ENCODE assay signal across 7 cellular contexts in the genomic region with DNA sequence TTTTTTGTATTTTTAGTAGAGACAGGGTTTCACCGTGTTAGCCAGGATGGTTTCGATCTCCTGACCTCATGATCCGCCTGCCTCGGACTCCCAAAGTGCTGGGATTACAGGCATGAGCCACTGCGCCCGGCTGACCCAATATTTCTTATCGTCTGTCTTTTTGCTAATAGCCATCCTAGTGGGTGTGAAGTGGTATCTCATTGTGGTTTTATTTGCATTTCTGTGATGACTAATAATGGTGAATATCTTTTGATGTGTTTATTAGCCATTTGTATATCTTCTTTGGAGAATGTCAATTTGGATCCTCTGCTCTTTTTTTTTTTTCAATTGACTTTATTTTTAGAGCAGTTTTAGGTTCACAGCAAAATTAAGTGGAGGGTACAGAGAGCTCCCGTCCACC. TPM values are rescaled to one million over a fixed set of nuclear protein-coding genes. Genes with fewer than 3 reads are reported as not detected.
DNase-seq lines count a peak whose midpoint lies in the region; ATAC-seq, FAIRE-seq and TF ChIP-seq lines count a peak whose summit lies in the region.
"Not testable (repeated sequence)": the region's sequence is repeated elsewhere in the genome, so short reads cannot be mapped to it uniquely, and the experiment has no call there.

No MANE protein-coding gene starts in this region.

- H3K27me3 ChIP-seq in CD4-positive, CD25-positive, alpha-beta regulatory T cell (ENCODE audit: control insufficient read depth, insufficient read depth, low read length); OCI-LY1 (ENCODE audit: insufficient read depth, low read length); K562 (ENCODE audit: control insufficient read depth in 2 of 2, insufficient read depth in 2 of 2, low read length in 2 of 2): not testable (repeated sequence)

- H3K9me1 ChIP-seq in K562 (ENCODE audit: control insufficient read depth, insufficient read depth, low read length), result not testable (repeated sequence)

- DNase-seq in CD4-positive, CD25-positive, alpha-beta regulatory T cell; WTC11 (ENCODE audit: low spot score); K562 (ENCODE audit: extremely low read depth in 1 of 4, low spot score in 3 of 4); naive B cell; stimulated activated naive B cell treated with anti-CD40 and anti-IgM and Interleukin-4, amounts not matched to agents 10 μg/mL and 1 μg/mL and 100 μg/mL, for 72 hours: not testable (repeated sequence)

- H3K27ac Mint-ChIP-seq in CD4-positive, CD25-positive, alpha-beta regulatory T cell, result peak overlapping the region in 1 of 3 donors; percentile 62
- H3K27ac Mint-ChIP-seq in IgD-negative memory B cell (peak overlapping the region in 2 of 3 donors; percentile 2 to 83), WTC11 (peak overlapping the region; percentile 63; the same call in 1 of the 2 replicates), naive B cell (peak overlapping the region in 4 of 6 donors; percentile 24 to 78 (median 50))
- H3K27ac Mint-ChIP-seq in stimulated activated naive B cell treated with anti-CD40 and anti-IgM and Interleukin-4, amounts not matched to agents 10 μg/mL and 1 μg/mL and 100 μg/mL, for 72 hours, result peak overlapping the region; percentile 31

- H3K27me3 Mint-ChIP-seq in CD4-positive, CD25-positive, alpha-beta regulatory T cell; IgD-negative memory B cell; WTC11 (ENCODE audit: low read depth); naive B cell; stimulated activated naive B cell treated with anti-CD40 and anti-IgM and Interleukin-4, amounts not matched to agents 10 μg/mL and 1 μg/mL and 100 μg/mL, for 72 hours: not testable (repeated sequence)

- not testable (repeated sequence) for TF ChIP-seq EP300 in K562 (IDR thresholded peaks at IDR 0.05; ENCODE audit: low read length)

- not testable (repeated sequence) for FAIRE-seq in K562 (lab: Jason Lieb, UNC)

- H3K36me3 Mint-ChIP-seq in CD4-positive, CD25-positive, alpha-beta regulatory T cell; IgD-negative memory B cell; WTC11; naive B cell; stimulated activated naive B cell treated with anti-CD40 and anti-IgM and Interleukin-4, amounts not matched to agents 10 μg/mL and 1 μg/mL and 100 μg/mL, for 72 hours: not testable (repeated sequence)

- peaks cover 1 to 15% (median 11%) of the 10 kb centered on the region in 4 donors for H3K4me1 Mint-ChIP-seq in CD4-positive, CD25-positive, alpha-beta regulatory T cell
- peaks cover 8 to 19% (median 14%) of the 10 kb centered on the region in 3 donors for H3K4me1 Mint-ChIP-seq in IgD-negative memory B cell
- peaks cover 37% of the 10 kb centered on the region for H3K4me1 Mint-ChIP-seq in WTC11
- H3K4me1 Mint-ChIP-seq in naive B cell, result peaks cover 17 to 26% (median 18%) of the 10 kb centered on the region in 3 donors
- peaks cover 18 to 25% of the 10 kb centered on the region in 2 donors for H3K4me1 Mint-ChIP-seq in stimulated activated naive B cell treated with anti-CD40 and anti-IgM and Interleukin-4, amounts not matched to agents 10 μg/mL and 1 μg/mL and 100 μg/mL, for 72 hours

- H3K4me3 ChIP-seq in CD4-positive, CD25-positive, alpha-beta regulatory T cell (ENCODE audit: low read depth, low read length), result peak overlapping the region; percentile 19
- H3K4me3 ChIP-seq in OCI-LY1 (ENCODE audit: low read depth, low read length, poor library complexity, severe bottlenecking), result peak overlapping the region; percentile 36
- H3K4me3 ChIP-seq in K562, result not testable (repeated sequence)

- H3K4me3 Mint-ChIP-seq in CD4-positive, CD25-positive, alpha-beta regulatory T cell; WTC11: not testable (repeated sequence)
- peak overlapping the region in 3 of 4 donors; percentile 3 to 83 (median 82) for H3K4me3 Mint-ChIP-seq in IgD-negative memory B cell
- peak overlapping the region in 7 of 8 donors; percentile 36 to 84 (median 73) for H3K4me3 Mint-ChIP-seq in naive B cell
- peak overlapping the region; percentile 30 to 52 for H3K4me3 Mint-ChIP-seq in stimulated activated naive B cell treated with anti-CD40 and anti-IgM and Interleukin-4, amounts not matched to agents 10 μg/mL and 1 μg/mL and 100 μg/mL, for 72 hours

- not testable (repeated sequence) for TF ChIP-seq POLR2A in K562 (conservative IDR thresholded peaks at IDR 0.05)

- H3K27ac ChIP-seq in CD4-positive, CD25-positive, alpha-beta regulatory T cell (ENCODE audit: insufficient read depth, low read length, poor library complexity, severe bottlenecking); K562 (ENCODE audit: extremely low read depth, low read depth, low read length): not testable (repeated sequence)
- peak overlapping the region; percentile 80 for H3K27ac ChIP-seq in OCI-LY1 (ENCODE audit: low read depth, low read length, poor library complexity, severe bottlenecking)

- not testable (repeated sequence) for H3K36me3 ChIP-seq in CD4-positive, CD25-positive, alpha-beta regulatory T cell (ENCODE audit: control insufficient read depth, insufficient read depth, low read length); OCI-LY1 (ENCODE audit: insufficient read depth, low read length); K562 (ENCODE audit: control insufficient read depth, insufficient read depth, low read length)

- H4K20me1 ChIP-seq in OCI-LY1 (ENCODE audit: insufficient read depth, low read length); K562 (replicated peaks; ENCODE audit: control insufficient read depth, insufficient read depth, low read length): not testable (repeated sequence)

- not testable (repeated sequence) for H3K9me3 ChIP-seq in CD4-positive, CD25-positive, alpha-beta regulatory T cell (ENCODE audit: control insufficient read depth in 2 of 2, low read length in 2 of 2); OCI-LY1 (ENCODE audit: low read length); K562 (replicated peaks; ENCODE audit: control insufficient read depth, insufficient read depth, low read depth, low read length)

- in situ Hi-C loops in K562 (cut with MboI), result not testable (repeated sequence)

- H3K9ac ChIP-seq in OCI-LY1 (ENCODE audit: low read length), result peak overlapping the region; percentile 30; the same call in 1 of the 2 replicates
- not testable (repeated sequence) for H3K9ac ChIP-seq in K562 (ENCODE audit: insufficient read depth in 1 of 2, low read depth in 2 of 2, low read length in 2 of 2)

- not testable (repeated sequence) for H3K4me1 ChIP-seq in CD4-positive, CD25-positive, alpha-beta regulatory T cell (ENCODE audit: control insufficient read depth, insufficient read depth, low read length, poor library complexity, severe bottlenecking)
- H3K4me1 ChIP-seq in OCI-LY1 (ENCODE audit: insufficient read depth, low read length, severe bottlenecking) (peaks cover 24% of the 10 kb centered on the region), K562 (replicated peaks in 1 of 2; ENCODE audit: control insufficient read depth in 2 of 2, insufficient read depth in 2 of 2, low read length in 2 of 2) (peaks cover 28 to 35% of the 10 kb centered on the region in 2 experiments)

- POLR2A ChIA-PET in WTC11 (lab: Charles Lee), result interaction anchor here (0.6 kb wide), 1 partner anchor 10 kb away, joined by 3 read pairs; no protein-coding TSS in a partner anchor
- POLR2A ChIA-PET in K562 (lab: Yijun Ruan, JAX), result not testable (repeated sequence)

- H2AFZ ChIP-seq in OCI-LY1 (ENCODE audit: low read length), result not testable (repeated sequence)
- peak overlapping the region; percentile 76; the same call in 1 of the 2 replicates for H2AFZ ChIP-seq in K562 (ENCODE audit: low read depth, low read length)

- intact Hi-C loops in K562 (cut with micrococcal nuclease), result not testable (repeated sequence)

- not testable (repeated sequence) for BruUV-seq in K562 (replicated peaks; lab: Mats Ljungman, UMichigan)

- not testable (repeated sequence) for H3K9me2 ChIP-seq in OCI-LY1 (ENCODE audit: low read depth, low read length)

- not testable (repeated sequence) for H3F3A ChIP-seq in OCI-LY1 (ENCODE audit: insufficient read depth, low read length)

- 57% methylated on average over 7 of the region's 8 CpGs for WGBS in K562 (ENCODE audit: insufficient coverage, low coverage, missing lambda C conversion rate)

- CTCF ChIA-PET in WTC11 (lab: Charles Lee), result interaction anchor here (0.6 to 1.3 kb wide), 3 partner anchors 11 to 21 kb away, joined by 3 to 5 read pairs (median 3); no protein-coding TSS in a partner anchor
- CTCF ChIA-PET in K562 (lab: Yijun Ruan, JAX; ENCODE audit: low intra/inter-chr PET ratio), result not testable (repeated sequence)

- not testable (repeated sequence) for H3K79me2 ChIP-seq in OCI-LY1 (ENCODE audit: insufficient read depth, low read length); K562 (ENCODE audit: control insufficient read depth, insufficient read depth, low read length)

- TF ChIP-seq CTCF in OCI-LY1 (IDR thresholded peaks at IDR 0.05; ENCODE audit: low read length); WTC11 (IDR thresholded peaks at IDR 0.05); K562 (IDR thresholded peaks at IDR 0.05 in 2 of 3, conservative IDR thresholded peaks at IDR 0.05 in 1 of 3; ENCODE audit: insufficient read depth in 2 of 3, low read depth in 1 of 3, low read length in 3 of 3): not testable (repeated sequence)

- H3K4me2 ChIP-seq in OCI-LY1 (ENCODE audit: low read length) (peak overlapping the region; percentile 72), K562 (ENCODE audit: insufficient read depth, low read length) (peak overlapping the region; percentile 39; the same call in 1 of the 2 replicates)

- TF ChIP-seq RAD21 in K562 (CRISPR knock-in tag; conservative IDR thresholded peaks at IDR 0.05 in 1 of 2, IDR thresholded peaks at IDR 0.05 in 1 of 2), result not testable (repeated sequence)

- not testable (repeated sequence) for H3K9me3 Mint-ChIP-seq in CD4-positive, CD25-positive, alpha-beta regulatory T cell; IgD-negative memory B cell; WTC11; naive B cell; stimulated activated naive B cell treated with anti-CD40 and anti-IgM and Interleukin-4, amounts not matched to agents 10 μg/mL and 1 μg/mL and 100 μg/mL, for 72 hours

- not testable (repeated sequence) for ATAC-seq in CD4-positive, CD25-positive, alpha-beta regulatory T cell (ENCODE audit: low read depth in 2 of 2); WTC11; K562
- ATAC-seq in naive B cell (ENCODE audit: low read depth in 2 of 2), result peak in 1 of 2 donors; percentile 8
- peak; percentile 30 to 65 for ATAC-seq in stimulated activated naive B cell treated with anti-CD40 and anti-IgM and Interleukin-4, amounts not matched to agents 10 μg/mL and 1 μg/mL and 100 μg/mL, for 72 hours (replicated peaks)

RNA-seq across cellular contexts. Expression of a gene that starts 19.3 kb away (rescaled TPM):
- 28.1 TPM for total RNA-seq in CD4-positive, CD25-positive, alpha-beta regulatory T cell
- polyA plus RNA-seq in CD4-positive, CD25-positive, alpha-beta regulatory T cell, result 1 to 10 TPM in 1 of 4 donors, under 1 TPM in 3; 0.40 to 1.2 (median 0.48) TPM
- polyA plus RNA-seq in IgD-negative memory B cell (1.2 TPM), K562 (2011; rRNA removed) (28.7 and 29.3 TPM in 2 replicates), K562 (2014; fragmentation: Illumina TruSeq; extraction: Trizol) (35.3 and 35.6 TPM in 2 replicates), K562 (2014; fragmentation: Nextera tagmentation; extraction: Ambion mirVana) (10 to 100 TPM in 1 of 2 experiments, 1 to 10 TPM in 1; 8.5 to 10.9 TPM), K562 (2014; rRNA removed) (16.9 and 19.1 TPM in 2 replicates), naive B cell (ENCODE audit: low read depth in 6 of 6) (1 to 10 TPM in 5 of 6 donors, under 1 TPM in 1; 0.78 to 2.6 (median 1.6) TPM)
- total RNA-seq in WTC11 (2021) (25.1 to 25.4 TPM (median 25.4 TPM) in 3 replicates), K562 (2014; rRNA removed) (12.8 and 14.5 TPM in 2 replicates), K562 (2014; rRNA removed; fragmentation: Illumina TruSeq; extraction: Trizol) (28.4 and 34.6 TPM in 2 replicates), K562 (2015; rRNA removed; fragmentation: Illumina TruSeq; extraction: Trizol) (20.9 and 21.6 TPM in 2 replicates), K562 (2021) (39.9 and 47.9 TPM in 2 replicates)
- 52.9 and 97.1 TPM in 2 replicates for total RNA-seq in K562 (2011; cell fraction: chromatin; rRNA removed; ENCODE audit: low replicate concordance)
- total RNA-seq in K562 (2011; cell fraction: nucleolus; rRNA removed), result 37.2 and 37.4 TPM in 2 replicates
- 55.9 and 83.7 TPM in 2 replicates for total RNA-seq in K562 (2011; cell fraction: nucleoplasm; rRNA removed)
- polyA plus RNA-seq in K562 (2011; cell fraction: cytosol; rRNA removed), result 14.3 and 23.5 TPM in 2 replicates
- 28.5 and 38.9 TPM in 2 replicates for polyA plus RNA-seq in K562 (2011; cell fraction: nucleus; rRNA removed)
- polyA plus RNA-seq in K562 (2012), result 21.9 and 22.8 TPM in 2 replicates
- polyA minus RNA-seq in K562 (2011; rRNA and poly(A)+ RNA removed), result 34.1 and 35.8 TPM in 2 replicates
- 22.5 and 26.1 TPM in 2 replicates for polyA minus RNA-seq in K562 (2011; cell fraction: cytosol; rRNA and poly(A)+ RNA removed)
- polyA minus RNA-seq in K562 (2011; cell fraction: nucleus; rRNA and poly(A)+ RNA removed), result 12.4 and 24.8 TPM in 2 replicates
